Comparison of ENCODE assay signal across 9 cellular contexts in genomic region chr12:52029686-52030085, GRCh38. TPM values are rescaled to one million over a fixed set of nuclear protein-coding genes. Genes with fewer than 3 reads are reported as not detected.
DNase-seq lines count a peak whose midpoint lies in the region; ATAC-seq and TF ChIP-seq lines count a peak whose summit lies in the region.
"Had no signal": no experiment of that assay in that cellular context is flagged by ENCODE, and none has a peak within 500 bp of the region (broad histone marks: within the 10 kb centered on the region; RNA-seq: fewer than 3 reads in every experiment).

No MANE protein-coding gene starts in this region.

- H3K4me3 ChIP-seq in H7 (ENCODE audit: insufficient read depth, low read depth, low read length) (no peak overlapping the region), mammary epithelial cell (replicated peaks in 1 of 3; ENCODE audit: insufficient read depth in 1 of 3, low read depth in 2 of 3, low read length in 3 of 3) (no peak overlapping the region), neuronal stem cell (ENCODE audit: low read length in 2 of 2) (no peak overlapping the region), colonic mucosa (no peak overlapping the region)

- H3K18ac ChIP-seq in neuronal stem cell (ENCODE audit: low read length), result peak overlapping the region; percentile 53

- no peaks in the 10 kb centered on the region for H3K9me3 ChIP-seq in mammary epithelial cell (replicated peaks; ENCODE audit: insufficient read depth, low read length)
- H3K9me3 ChIP-seq in neuronal stem cell (replicated peaks in 1 of 2; ENCODE audit: control insufficient read depth in 2 of 2, insufficient read depth in 1 of 2, low read depth in 1 of 2, low read length in 2 of 2), result no peaks in the 10 kb centered on the region
- H3K9me3 ChIP-seq in colonic mucosa, result no peaks in the 10 kb centered on the region

- no peaks in the 10 kb centered on the region for H4K20me1 ChIP-seq in mammary epithelial cell (ENCODE audit: insufficient read depth, low read length)

- no TSS peak for BruUV-seq in mammary epithelial cell (replicated peaks; lab: Mats Ljungman, UMichigan)

- no peak overlapping the region for H3K9ac ChIP-seq in mammary epithelial cell (ENCODE audit: insufficient read depth, low read length)
- no peak overlapping the region for H3K9ac ChIP-seq in neuronal stem cell (ENCODE audit: low read depth, low read length, poor library complexity)
- H3K9ac ChIP-seq in colonic mucosa (ENCODE audit: low read depth in 2 of 2, low read length in 2 of 2), result no peak overlapping the region

- H2AFZ ChIP-seq in mammary epithelial cell (ENCODE audit: low read depth, low read length) (no peak overlapping the region), neuronal stem cell (ENCODE audit: low read length) (no peak overlapping the region)

- CTCF ChIA-PET in mammary epithelial cell (lab: Charles Lee; ENCODE audit: low non-redundant PET), result interaction anchor here (0.7 kb wide), 1 partner anchor 346 kb away, joined by 3 read pairs; no protein-coding TSS in a partner anchor

- 12% methylated on average over 3 of the region's 4 CpGs for WGBS in mammary epithelial cell (ENCODE audit: low coverage, missing lambda C conversion rate)
- WGBS in neuronal stem cell (ENCODE audit: extremely low coverage in 2 of 2, insufficient read length in 2 of 2, insufficient replicate concordance in 1 of 2), 2 donors, result no CpG with 5 or more reads among the region's 4 CpGs

- ATAC-seq in GM21360 (IDR thresholded peaks at IDR 0.05; ENCODE audit: unreplicated experiment), result no peak

- no peak overlapping the region for H3K4ac ChIP-seq in neuronal stem cell (ENCODE audit: low read length)

- peak; percentile 92 for DNase-seq in H7
- DNase-seq in NCI-H2227 (lab: John Stamatoyannopoulos, UW; ENCODE audit: unreplicated experiment), result peak; percentile 74
- DNase-seq in mammary epithelial cell, result peak; percentile 17
- DNase-seq in neuronal stem cell (ENCODE audit: low spot score), result peak; percentile 83
- no peak for DNase-seq in inferior parietal cortex (ENCODE audit: extremely low spot score)
- DNase-seq in activated gamma-delta T cell treated with Interleukin-2 at 50 U/mL for 16 hours, result no peak
- DNase-seq in colonic mucosa, result no peak
- DNase-seq: activated CD4-positive, alpha-beta memory T cell treated with anti-CD3 and anti-CD28 coated beads for 36 hours had no signal

- H3K4me1 ChIP-seq in mammary epithelial cell (ENCODE audit: insufficient read depth, low read length), result peaks cover 16% of the 10 kb centered on the region
- peaks cover 20 to 26% of the 10 kb centered on the region in 2 donors for H3K4me1 ChIP-seq in neuronal stem cell (ENCODE audit: control insufficient read depth in 2 of 2, insufficient read depth in 1 of 2, low read depth in 1 of 2, low read length in 2 of 2)
- H3K4me1 ChIP-seq in colonic mucosa, result peaks cover 12% of the 10 kb centered on the region

- intact Hi-C loops in mammary epithelial cell (cut with micrococcal nuclease), result no loop called here
- intact Hi-C loops in colonic mucosa (cut with DNase I), result loop anchor here (5.0 kb wide), 1 partner anchor 93 kb away; no protein-coding TSS in a partner anchor

- H4K8ac ChIP-seq in neuronal stem cell (ENCODE audit: low read depth, low read length), result no peak overlapping the region

- peak overlapping the region; percentile 35 for H2BK12ac ChIP-seq in neuronal stem cell (ENCODE audit: low read length)

- in situ Hi-C loops in mammary epithelial cell (cut with MboI; ENCODE audit: low sequenced_read_pairs in 2 of 2), result loop anchor here (5.0 kb wide), 2 partner anchors 53 to 88 kb away; no protein-coding TSS in a partner anchor

- no peak overlapping the region for H3K4me2 ChIP-seq in mammary epithelial cell (ENCODE audit: insufficient read depth, low read depth, low read length)
- H3K4me2 ChIP-seq in neuronal stem cell (ENCODE audit: insufficient read depth, low read length, poor library complexity, severe bottlenecking), result peak overlapping the region; percentile 38

- H3K27ac ChIP-seq in mammary epithelial cell (ENCODE audit: insufficient read depth, low read depth, low read length), result no peak overlapping the region
- H3K27ac ChIP-seq in neuronal stem cell (replicated peaks; ENCODE audit: low read length), result peak overlapping the region; percentile 66
- H3K27ac ChIP-seq in colonic mucosa, result no peak overlapping the region

- no peak overlapping the region for H3K23ac ChIP-seq in neuronal stem cell (ENCODE audit: low read depth, low read length, poor library complexity)

- no peak overlapping the region for H3K14ac ChIP-seq in neuronal stem cell (ENCODE audit: low read length)

- no peak overlapping the region for H2BK5ac ChIP-seq in neuronal stem cell (ENCODE audit: low read length)

- H3K27me3 ChIP-seq in H7 (ENCODE audit: control insufficient read depth, insufficient read depth, low read length), result peaks cover 11% of the 10 kb centered on the region
- H3K27me3 ChIP-seq in mammary epithelial cell (ENCODE audit: insufficient read depth, low read length), result no peaks in the 10 kb centered on the region
- peaks cover 0 to 14% (median 3%) of the 10 kb centered on the region in 3 experiments for H3K27me3 ChIP-seq in neuronal stem cell (ENCODE audit: control insufficient read depth in 3 of 3, insufficient read depth in 3 of 3, low read depth in 1 of 3, low read length in 3 of 3)
- no peaks in the 10 kb centered on the region for H3K27me3 ChIP-seq in colonic mucosa

- no peak overlapping the region for H4K91ac ChIP-seq in neuronal stem cell (ENCODE audit: low read depth, low read length, poor library complexity)

- H2BK120ac ChIP-seq in neuronal stem cell (ENCODE audit: low read depth, low read length), result no peak overlapping the region

- no peaks in the 10 kb centered on the region for H3K79me2 ChIP-seq in mammary epithelial cell (ENCODE audit: insufficient read depth, low read length)

- TF ChIP-seq CTCF in mammary epithelial cell (conservative IDR thresholded peaks at IDR 0.05 in 1 of 2, IDR thresholded peaks at IDR 0.05 in 1 of 2; ENCODE audit: extremely low read depth in 1 of 2, insufficient read depth in 1 of 2, low read depth in 1 of 2, low read length in 2 of 2) (no peak), colonic mucosa (IDR thresholded peaks at IDR 0.05) (no peak)

- no peak overlapping the region for H2AK5ac ChIP-seq in neuronal stem cell (ENCODE audit: low read depth, low read length)

- no peaks in the 10 kb centered on the region for H3K36me3 ChIP-seq in H7 (replicated peaks; ENCODE audit: control insufficient read depth, insufficient read depth, low read length)
- no peaks in the 10 kb centered on the region for H3K36me3 ChIP-seq in mammary epithelial cell (ENCODE audit: insufficient read depth, low read length)
- no peaks in the 10 kb centered on the region for H3K36me3 ChIP-seq in neuronal stem cell (replicated peaks in 1 of 2; ENCODE audit: control insufficient read depth in 2 of 2, insufficient read depth in 2 of 2, low read length in 2 of 2)
- H3K36me3 ChIP-seq in colonic mucosa, result no peaks in the 10 kb centered on the region

- dilution Hi-C loops in mammary epithelial cell (cut with HindIII; ENCODE audit: low sequenced_read_pairs), result loop anchor here (5.0 kb wide), 2 partner anchors 63 to 193 kb away; no protein-coding TSS in a partner anchor

- no peaks in the 10 kb centered on the region for H3K79me1 ChIP-seq in neuronal stem cell (ENCODE audit: low read depth, low read length)

- no peak overlapping the region for H2BK15ac ChIP-seq in neuronal stem cell (ENCODE audit: low read length)

RNA-seq across cellular contexts. Expression of gene NR4A1, which starts 21.6 kb away (rescaled TPM):
- total RNA-seq in H7 (2014; rRNA removed; shearing (Covaris generic)), result 11.8 and 29.6 TPM in 2 replicates
- total RNA-seq in mammary epithelial cell, result 1 to 10 TPM in 1 of 2 donors, under 1 TPM in 1; 0.17 to 2.4 TPM
- polyA plus RNA-seq in mammary epithelial cell, result 0.44 TPM
- 1.4 TPM for polyA minus RNA-seq in mammary epithelial cell
- polyA plus RNA-seq in neuronal stem cell (2013, experiment 1 of 2), result 46.2 TPM
- 44.5 TPM for polyA plus RNA-seq in neuronal stem cell (2013, experiment 2 of 2)
- 10 to 100 TPM; 51.1 to 52.0 TPM for total RNA-seq in colonic mucosa

RNA-seq across cellular contexts. Expression of gene TAMALIN, which starts 22.9 kb away (rescaled TPM):
- total RNA-seq in H7 (2014; rRNA removed; shearing (Covaris generic)), result 2.2 and 3.6 TPM in 2 replicates
- total RNA-seq in mammary epithelial cell, result under 1 TPM in 1 of 2 donors, not detected in 1; 0.50 TPM
- 0.10 TPM for polyA plus RNA-seq in mammary epithelial cell
- not detected for polyA minus RNA-seq in mammary epithelial cell
- polyA plus RNA-seq in neuronal stem cell (2013, experiment 1 of 2), result 11.1 TPM
- polyA plus RNA-seq in neuronal stem cell (2013, experiment 2 of 2), result 10.9 TPM
- total RNA-seq in colonic mucosa, result 10 to 100 TPM in 1 of 2 donors, 1 to 10 TPM in 1; 5.0 to 15.2 TPM

RNA-seq across cellular contexts. Expression of gene ATG101, which starts 40.1 kb away (rescaled TPM):
- 67.3 and 75.7 TPM in 2 replicates for total RNA-seq in H7 (2014; rRNA removed; shearing (Covaris generic))
- total RNA-seq in mammary epithelial cell, result 10 to 100 TPM; 44.8 to 59.4 TPM
- 90.8 TPM for polyA plus RNA-seq in mammary epithelial cell
- polyA minus RNA-seq in mammary epithelial cell, result 36.4 TPM
- 16.4 TPM for polyA plus RNA-seq in neuronal stem cell (2013, experiment 1 of 2)
- 15.2 TPM for polyA plus RNA-seq in neuronal stem cell (2013, experiment 2 of 2)
- 10 to 100 TPM; 37.7 to 44.0 TPM for total RNA-seq in colonic mucosa

RNA-seq across cellular contexts. Expression of gene SMIM41, which starts 49.8 kb away (rescaled TPM):
- not detected in 2 replicates for total RNA-seq in H7 (2014; rRNA removed; shearing (Covaris generic))
- total RNA-seq in mammary epithelial cell (under 1 TPM in 1 of 2 donors, not detected in 1; 0.17 TPM), colonic mucosa (under 1 TPM; 0.30 to 0.58 TPM)
- not detected for polyA plus RNA-seq in mammary epithelial cell
- polyA minus RNA-seq in mammary epithelial cell, result not detected
- polyA plus RNA-seq in neuronal stem cell (2013, experiment 1 of 2), result 0.38 TPM
- 0.18 TPM for polyA plus RNA-seq in neuronal stem cell (2013, experiment 2 of 2)
- total RNA-seq: activated CD4-positive, alpha-beta memory T cell treated with anti-CD3 and anti-CD28 coated beads for 36 hours had no signal

Comparison
In these comparisons a context has a peak if more than half of its experiments do, and no peak if none do; other contexts are left out.
1. DNase-seq: peak in H7 (single experiment), NCI-H2227 (single experiment), mammary epithelial cell (single experiment) and neuronal stem cell (single experiment); none in inferior parietal cortex (single experiment), activated gamma-delta T cell treated with Interleukin-2 at 50 U/mL for 16 hours (single experiment) and colonic mucosa (single experiment).